Comparison of ENCODE assay signal across 31 cellular contexts in the genomic region with DNA sequence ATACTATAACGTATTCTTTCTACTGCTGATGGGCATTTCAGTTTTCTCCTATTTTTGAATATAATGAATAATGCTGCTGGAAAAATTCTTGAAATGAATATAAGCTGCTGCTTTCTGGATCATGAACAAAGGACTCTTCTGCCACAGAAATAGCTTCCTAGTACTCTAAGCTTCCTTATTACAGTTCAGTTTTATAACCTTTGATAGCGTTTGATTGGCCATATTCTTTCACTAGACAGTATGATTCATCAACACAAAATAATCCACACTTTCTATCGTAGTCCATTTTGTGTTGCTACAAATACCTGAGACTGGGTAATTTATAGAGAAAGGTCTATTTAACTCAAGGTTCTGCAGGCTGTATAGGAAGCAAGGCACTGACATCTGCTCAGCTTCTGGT.
"Had no signal": no experiment of that assay in that cellular context is flagged by ENCODE, and none has a peak within 500 bp of the region (broad histone marks: within the 10 kb centered on the region; RNA-seq: fewer than 3 reads in every experiment).

No MANE protein-coding gene starts in this region.

- ATAC-seq: activated CD4-positive, alpha-beta T cell treated with anti-CD3 and anti-CD28 coated beads for 36 hours; activated CD4-positive, CD25-positive, alpha-beta regulatory T cell treated with anti-CD3 and anti-CD28 coated beads, Interleukin-2, amount 50 U/mL, for 24 hours; activated CD8-positive, alpha-beta memory T cell treated with anti-CD3 and anti-CD28 coated beads, Interleukin-2, amount 10 ng/mL, durations not matched to agents 7 days and 5 days; activated CD8-positive, alpha-beta T cell treated with anti-CD3 and anti-CD28 coated beads, Interleukin-2, amount 10 ng/mL, durations not matched to agents 7 days and 5 days; activated naive CD8-positive, alpha-beta T cell treated with anti-CD3 and anti-CD28 coated beads, Interleukin-2, amount 50 U/mL, for 24 hours; body of pancreas; WTC11 had no signal

- H3K36me3 ChIP-seq: brain microvascular endothelial cell, breast epithelium, WERI-Rb-1 had no signal

- H3K4me3 ChIP-seq: body of pancreas, breast epithelium had no signal

- FAIRE-seq: astrocyte had no signal

- H3K27ac ChIP-seq: body of pancreas, brain microvascular endothelial cell, breast epithelium, WERI-Rb-1 had no signal

- DNase-seq: activated CD4-positive, alpha-beta memory T cell treated with anti-CD3 and anti-CD28 coated beads, Interleukin-2, amount 10 ng/mL, durations not matched to agents 7 days and 5 days; activated CD4-positive, alpha-beta T cell treated with anti-CD3 and anti-CD28 coated beads for 1 hour; activated CD4-positive, alpha-beta T cell treated with anti-CD3 and anti-CD28 coated beads for 36 hours; activated CD4-positive, alpha-beta T cell treated with anti-CD3 and anti-CD28 coated beads for 48 hours; activated CD4-positive, alpha-beta T cell treated with anti-CD3 and anti-CD28 coated beads, Interleukin-2, amount 10 ng/mL, durations not matched to agents 7 days and 5 days; activated CD4-positive, alpha-beta T cell treated with anti-CD3 and anti-CD28 coated beads, Interleukin-2, amount 50 U/mL, for 48 hours; activated CD4-positive, CD25-positive, alpha-beta regulatory T cell; activated CD8-positive, alpha-beta memory T cell treated with anti-CD3 and anti-CD28 coated beads for 24 hours; activated CD8-positive, alpha-beta memory T cell treated with anti-CD3 and anti-CD28 coated beads, Interleukin-2, amount 10 ng/mL, durations not matched to agents 7 days and 5 days; activated CD8-positive, alpha-beta memory T cell treated with anti-CD3 and anti-CD28 coated beads, Interleukin-2, amount 50 U/mL, for 48 hours; activated CD8-positive, alpha-beta T cell treated with anti-CD3 and anti-CD28 coated beads, Interleukin-2, amount 10 ng/mL, durations not matched to agents 7 days and 5 days; activated effector memory CD4-positive, alpha-beta T cell treated with Interleukin-2 at 50 U/mL for 16 hours; activated gamma-delta T cell; activated naive CD4-positive, alpha-beta T cell treated with anti-CD3 and anti-CD28 coated beads, Interleukin-2, amount 10 ng/mL, durations not matched to agents 7 days and 5 days; activated naive CD4-positive, alpha-beta T cell treated with Interleukin-2 at 50 U/mL for 16 hours; activated naive CD8-positive, alpha-beta T cell treated with anti-CD3 and anti-CD28 coated beads, Interleukin-2, amount 10 ng/mL, durations not matched to agents 7 days and 5 days; activated naive CD8-positive, alpha-beta T cell treated with anti-CD3 and anti-CD28 coated beads, Interleukin-2, amount 50 U/mL, for 24 hours; activated T-cell treated with anti-CD3 and anti-CD28 coated beads, Interleukin-2, amount 50 U/mL, for 24 hours; activated T-cell treated with anti-CD3 and anti-CD28 coated beads, Interleukin-2, amount 50 U/mL, for 48 hours; aorta; body of pancreas; brain microvascular endothelial cell; central memory CD4-positive, alpha-beta T cell; T-helper 1 cell; T-helper 2 cell; T-helper 9 cell; WERI-Rb-1 had no signal

- H3K4me1 ChIP-seq: body of pancreas, breast epithelium had no signal

- H3K27me3 ChIP-seq: body of pancreas, brain microvascular endothelial cell, breast epithelium had no signal
